In the genomic region with DNA sequence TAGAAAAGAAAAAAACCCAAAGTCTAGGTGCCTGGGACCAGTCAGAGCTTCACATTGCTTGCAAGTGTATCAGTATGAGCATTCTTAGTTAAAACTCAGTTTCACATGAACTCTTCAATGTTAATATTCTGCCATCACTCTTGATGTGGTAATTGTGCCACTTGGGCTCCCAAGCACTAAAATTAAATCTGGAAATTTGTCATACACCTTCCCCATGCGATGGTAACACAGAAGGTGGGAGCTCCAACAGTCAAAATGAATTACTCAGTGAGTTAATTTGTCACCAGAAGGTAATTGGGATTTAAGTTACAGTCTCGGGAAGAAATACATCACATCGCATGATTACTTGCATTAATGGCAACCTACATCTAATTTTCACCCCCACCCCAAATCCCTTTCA, we compare ENCODE assay signal across 26 cellular contexts.
"Had no signal": no experiment of that assay in that cellular context is flagged by ENCODE, and none has a peak within 500 bp of the region (broad histone marks: within the 10 kb centered on the region; RNA-seq: fewer than 3 reads in every experiment).

No MANE protein-coding gene starts in this region.

- FAIRE-seq: K562, RCC 7860 had no signal

- H2AFZ ChIP-seq: PC-9 had no signal

- H3K4me2 ChIP-seq: PC-9 had no signal

- H3K4me3 ChIP-seq: K562, MG63, PC-9, SJSA1 had no signal

- H3K9me3 ChIP-seq: MG63, SJSA1 had no signal

- H3K27ac ChIP-seq: PC-9, RWPE1, SJSA1 had no signal

- H3K36me3 ChIP-seq: MG63, SJSA1 had no signal

- ATAC-seq: K562, Panc1, Right ventricle myocardium inferior had no signal

- H3K4me1 ChIP-seq: SJSA1 had no signal

- H3K27me3 ChIP-seq: MG63 had no signal

- DNase-seq: Kasumi-1, KG1, MG63, NCI-H1048, NCI-H1092 treated with DMSO at 0.1 percent for 48 hours, NCI-H1436, NCI-H1694, NCI-H187, NCI-H2029 treated with DMSO at 0.1 percent for 48 hours, NCI-H2081 treated with DMSO at 0.1 percent for 48 hours, NCI-H2171 treated with DMSO at 0.1 percent for 48 hours, NCI-H2227 treated with DMSO at 0.1 percent for 48 hours, NCI-H345, NCI-H446, NCI-H510A treated with DMSO at 0.1 percent for 48 hours, NCI-H524 treated with DMSO at 0.1 percent for 48 hours, NCI-H526 treated with DMSO at 0.1 percent for 48 hours, PC-9, SHP77, SW 1271 had no signal
